In genomic region chr9:137300607-137301085, GRCh38 we compare ENCODE assay signal across 6 cellular contexts. TPM values are rescaled to one million over a fixed set of nuclear protein-coding genes. Genes with fewer than 3 reads are reported as not detected.
A peak's percentile ranks its signal among the peaks of the same experiment; 100 is the strongest.
DNase-seq lines count a peak whose midpoint lies in the region; ATAC-seq and TF ChIP-seq lines count a peak whose summit lies in the region.

No MANE protein-coding gene starts in this region.

- H3K9ac ChIP-seq in HUES6 (ENCODE audit: low read length), result no peak overlapping the region

- no peak overlapping the region for H3K27ac ChIP-seq in HUES6 (ENCODE audit: low read depth, low read length)

- peaks cover 52% of the 10 kb centered on the region for H3K4me1 Mint-ChIP-seq in neural crest cell

- TF ChIP-seq CTCF in neural crest cell (conservative IDR thresholded peaks at IDR 0.05), result no peak

- DNase-seq in T47D (ENCODE audit: low read depth in 1 of 2, low spot score in 1 of 2), result peak; percentile 66 to 96
- DNase-seq in neural crest cell (ENCODE audit: low read depth, low spot score), result no peak
- no peak for DNase-seq in left lobe of liver (ENCODE audit: low spot score)
- DNase-seq in SIG-M5 (lab: John Stamatoyannopoulos, UW), result no peak
- DNase-seq in mesenteric fat pad (ENCODE audit: low spot score), result no peak

- H3K27ac Mint-ChIP-seq in neural crest cell (ENCODE audit: unreplicated experiment), result peak overlapping the region; percentile 29

- no peaks in the 10 kb centered on the region for H3K9me3 ChIP-seq in HUES6 (ENCODE audit: control insufficient read depth, insufficient read depth, low read depth, low read length)

- H3K4me3 ChIP-seq in HUES6 (ENCODE audit: low read depth, low read length), result peak overlapping the region; percentile 77

- no peak for ATAC-seq in left lobe of liver

- H3K4me1 ChIP-seq in HUES6 (ENCODE audit: control insufficient read depth, insufficient read depth, low read length), result peaks cover 60% of the 10 kb centered on the region

- no peaks in the 10 kb centered on the region for H3K36me3 ChIP-seq in HUES6 (ENCODE audit: control insufficient read depth, insufficient read depth, low read length)

- peaks cover 54% of the 10 kb centered on the region for H3K27me3 ChIP-seq in HUES6 (ENCODE audit: control insufficient read depth, insufficient read depth, low read length)

- H3K27me3 Mint-ChIP-seq in neural crest cell (ENCODE audit: low read depth), result peaks cover 29% of the 10 kb centered on the region

- H3K36me3 Mint-ChIP-seq in neural crest cell (ENCODE audit: low read depth), result peaks cover 4% of the 10 kb centered on the region

- peak overlapping the region; percentile 97 for H3K4me3 Mint-ChIP-seq in neural crest cell

- in situ Hi-C loops in T47D (cut with HindIII; ENCODE audit: low pct_unique_long_range_greater_than_20kb, low sequenced_read_pairs), result no loop called here

- H3K9me3 Mint-ChIP-seq in neural crest cell, result no peaks in the 10 kb centered on the region

RNA-seq across cellular contexts. Expression of gene NRARP, which starts 1.4 kb away (rescaled TPM):
- total RNA-seq in neural crest cell (31.7 and 33.7 TPM in 2 replicates), left lobe of liver (1.3 TPM), mesenteric fat pad (16.3 TPM)

RNA-seq across cellular contexts. Expression of gene TOR4A, which starts 23.1 kb away (rescaled TPM):
- total RNA-seq in neural crest cell (0.75 and 0.86 TPM in 2 replicates), left lobe of liver (3.6 TPM), mesenteric fat pad (9.2 TPM)

RNA-seq across cellular contexts. Expression of gene NELFB, which starts 45.5 kb away (rescaled TPM):
- 76.7 and 79.0 TPM in 2 replicates for total RNA-seq in neural crest cell
- total RNA-seq in left lobe of liver, result 22.2 TPM
- total RNA-seq in mesenteric fat pad, result 39.2 TPM

RNA-seq across cellular contexts. Expression of gene STPG3, which starts 49.6 kb away (rescaled TPM):
- total RNA-seq in neural crest cell (0.26 TPM in 1 of 2 replicates, not detected in the other), left lobe of liver (not detected), mesenteric fat pad (not detected)

RNA-seq across cellular contexts. Expression of gene TUBB4B, which starts 59.6 kb away (rescaled TPM):
- total RNA-seq in neural crest cell (329 and 336 TPM in 2 replicates), left lobe of liver (123 TPM), mesenteric fat pad (298 TPM)

Comparison
In these comparisons a context has a peak if more than half of its experiments do, and no peak if none do; other contexts are left out.
1. DNase-seq: peak in T47D (2 of 2); none in neural crest cell (single experiment), left lobe of liver (single experiment), SIG-M5 (single experiment) and mesenteric fat pad (single experiment).